In the genomic region with DNA sequence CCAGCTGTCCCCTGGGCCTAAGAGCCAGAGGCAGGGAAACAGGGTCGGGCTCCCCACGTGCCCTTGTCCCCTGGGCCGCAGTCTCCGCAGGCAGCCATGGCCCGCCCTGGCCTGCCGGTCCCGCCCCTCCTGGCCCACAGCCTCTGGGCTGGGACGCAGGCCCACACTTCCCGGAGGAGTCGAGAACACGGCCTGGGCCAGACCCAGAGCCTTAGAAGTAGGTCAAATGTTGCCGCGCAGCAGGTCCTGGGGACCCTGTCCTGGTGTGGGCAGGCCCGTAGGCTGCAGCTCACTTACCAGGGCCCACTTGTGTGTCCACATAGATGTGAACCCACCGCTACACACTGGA, we compare ENCODE assay signal across 1 cellular context.
TF ChIP-seq lines count a peak whose summit lies in the region.

No MANE protein-coding gene starts in this region.

TF ChIP-seq in WTC11, 78 proteins besides CTCF, POLR2A, EP300 and RAD21 (continued from another document):
- no peak for TF ChIP-seq ESRRA (CRISPR knock-in tag; IDR thresholded peaks at IDR 0.05; ENCODE audit: borderline replicate concordance)
- TF ChIP-seq ATF1 (CRISPR knock-in tag; IDR thresholded peaks at IDR 0.05), result no peak
- TF ChIP-seq, protein P1, sequence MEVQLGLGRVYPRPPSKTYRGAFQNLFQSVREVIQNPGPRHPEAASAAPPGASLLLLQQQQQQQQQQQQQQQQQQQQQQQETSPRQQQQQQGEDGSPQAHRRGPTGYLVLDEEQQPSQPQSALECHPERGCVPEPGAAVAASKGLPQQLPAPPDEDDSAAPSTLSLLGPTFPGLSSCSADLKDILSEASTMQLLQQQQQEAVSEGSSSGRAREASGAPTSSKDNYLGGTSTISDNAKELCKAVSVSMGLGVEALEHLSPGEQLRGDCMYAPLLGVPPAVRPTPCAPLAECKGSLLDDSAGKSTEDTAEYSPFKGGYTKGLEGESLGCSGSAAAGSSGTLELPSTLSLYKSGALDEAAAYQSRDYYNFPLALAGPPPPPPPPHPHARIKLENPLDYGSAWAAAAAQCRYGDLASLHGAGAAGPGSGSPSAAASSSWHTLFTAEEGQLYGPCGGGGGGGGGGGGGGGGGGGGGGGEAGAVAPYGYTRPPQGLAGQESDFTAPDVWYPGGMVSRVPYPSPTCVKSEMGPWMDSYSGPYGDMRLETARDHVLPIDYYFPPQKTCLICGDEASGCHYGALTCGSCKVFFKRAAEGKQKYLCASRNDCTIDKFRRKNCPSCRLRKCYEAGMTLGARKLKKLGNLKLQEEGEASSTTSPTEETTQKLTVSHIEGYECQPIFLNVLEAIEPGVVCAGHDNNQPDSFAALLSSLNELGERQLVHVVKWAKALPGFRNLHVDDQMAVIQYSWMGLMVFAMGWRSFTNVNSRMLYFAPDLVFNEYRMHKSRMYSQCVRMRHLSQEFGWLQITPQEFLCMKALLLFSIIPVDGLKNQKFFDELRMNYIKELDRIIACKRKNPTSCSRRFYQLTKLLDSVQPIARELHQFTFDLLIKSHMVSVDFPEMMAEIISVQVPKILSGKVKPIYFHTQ (CRISPR knock-in tag; IDR thresholded peaks at IDR 0.05), result no peak
- TF ChIP-seq HMGA2 (CRISPR knock-in tag; IDR thresholded peaks at IDR 0.05), result no peak
- TF ChIP-seq, protein P2, sequence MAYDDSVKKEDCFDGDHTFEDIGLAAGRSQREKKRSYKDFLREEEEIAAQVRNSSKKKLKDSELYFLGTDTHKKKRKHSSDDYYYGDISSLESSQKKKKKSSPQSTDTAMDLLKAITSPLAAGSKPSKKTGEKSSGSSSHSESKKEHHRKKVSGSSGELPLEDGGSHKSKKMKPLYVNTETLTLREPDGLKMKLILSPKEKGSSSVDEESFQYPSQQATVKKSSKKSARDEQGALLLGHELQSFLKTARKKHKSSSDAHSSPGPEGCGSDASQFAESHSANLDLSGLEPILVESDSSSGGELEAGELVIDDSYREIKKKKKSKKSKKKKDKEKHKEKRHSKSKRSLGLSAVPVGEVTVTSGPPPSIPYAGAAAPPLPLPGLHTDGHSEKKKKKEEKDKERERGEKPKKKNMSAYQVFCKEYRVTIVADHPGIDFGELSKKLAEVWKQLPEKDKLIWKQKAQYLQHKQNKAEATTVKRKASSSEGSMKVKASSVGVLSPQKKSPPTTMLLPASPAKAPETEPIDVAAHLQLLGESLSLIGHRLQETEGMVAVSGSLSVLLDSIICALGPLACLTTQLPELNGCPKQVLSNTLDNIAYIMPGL (CRISPR knock-in tag; IDR thresholded peaks at IDR 0.05), result no peak
